ENCODE assay signal across 2 cellular contexts in the genomic region with DNA sequence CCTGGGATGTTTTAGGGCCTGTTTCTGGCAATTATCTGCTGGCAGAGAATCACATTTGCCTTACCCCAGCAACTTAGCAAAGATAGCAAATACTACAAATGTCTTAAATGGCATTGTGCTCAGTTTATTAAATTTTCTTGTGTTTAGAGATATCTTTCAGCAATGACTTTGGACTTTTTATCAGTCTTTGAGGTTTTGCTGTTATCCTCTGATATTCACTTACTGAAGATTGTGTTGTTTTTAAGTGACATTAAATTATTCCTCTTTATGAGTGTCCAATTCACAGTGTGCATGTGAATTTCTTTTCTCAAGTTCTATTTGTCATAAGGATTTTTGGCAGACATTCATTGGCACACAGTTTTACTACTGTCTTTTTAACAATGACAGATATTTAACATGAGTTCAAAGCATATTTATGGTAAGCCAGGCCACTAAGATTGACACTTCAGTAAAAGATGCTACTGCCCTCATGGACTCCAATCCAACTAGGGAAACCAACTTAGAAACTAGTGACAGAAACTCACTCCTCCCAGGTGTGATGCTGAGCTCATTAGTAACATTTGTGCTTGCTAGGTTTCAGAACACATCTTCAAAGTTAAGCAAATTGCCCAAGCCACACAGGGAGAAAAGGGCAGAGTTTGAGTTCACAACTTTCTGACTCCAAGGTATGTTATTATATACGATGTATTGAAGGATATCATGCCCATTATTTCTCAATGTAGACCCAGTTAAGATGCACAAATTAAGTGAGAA.
A peak's percentile ranks its signal among the peaks of the same experiment; 100 is the strongest.
TF ChIP-seq lines count a peak whose summit lies in the region.

No MANE protein-coding gene starts in this region.

TF ChIP-seq in SK-N-SH treated with all-trans-retinoic acid at 6 μM for 48 hours, 23 proteins besides CTCF, POLR2A, EP300 and RAD21 (continued from another document):
- TF ChIP-seq ZNF8 (CRISPR knock-in tag; IDR thresholded peaks at IDR 0.05) = no peak
- peak; percentile 94 for TF ChIP-seq ISL1 (CRISPR knock-in tag; IDR thresholded peaks at IDR 0.05)
- TF ChIP-seq, protein P1, sequence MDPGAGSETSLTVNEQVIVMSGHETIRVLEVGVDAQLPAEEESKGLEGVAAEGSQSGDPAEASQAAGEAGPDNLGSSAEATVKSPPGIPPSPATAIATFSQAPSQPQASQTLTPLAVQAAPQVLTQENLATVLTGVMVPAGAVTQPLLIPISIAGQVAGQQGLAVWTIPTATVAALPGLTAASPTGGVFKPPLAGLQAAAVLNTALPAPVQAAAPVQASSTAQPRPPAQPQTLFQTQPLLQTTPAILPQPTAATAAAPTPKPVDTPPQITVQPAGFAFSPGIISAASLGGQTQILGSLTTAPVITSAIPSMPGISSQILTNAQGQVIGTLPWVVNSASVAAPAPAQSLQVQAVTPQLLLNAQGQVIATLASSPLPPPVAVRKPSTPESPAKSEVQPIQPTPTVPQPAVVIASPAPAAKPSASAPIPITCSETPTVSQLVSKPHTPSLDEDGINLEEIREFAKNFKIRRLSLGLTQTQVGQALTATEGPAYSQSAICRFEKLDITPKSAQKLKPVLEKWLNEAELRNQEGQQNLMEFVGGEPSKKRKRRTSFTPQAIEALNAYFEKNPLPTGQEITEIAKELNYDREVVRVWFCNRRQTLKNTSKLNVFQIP (CRISPR knock-in tag; IDR thresholded peaks at IDR 0.05; ENCODE audit: borderline replicate concordance, low read depth) = no peak
- no peak for TF ChIP-seq OSR1 (CRISPR knock-in tag; IDR thresholded peaks at IDR 0.05)
- TF ChIP-seq RARB (CRISPR knock-in tag; IDR thresholded peaks at IDR 0.05) = no peak
- no peak for TF ChIP-seq ESRRG (CRISPR knock-in tag; IDR thresholded peaks at IDR 0.05)
- TF ChIP-seq BACH2 (CRISPR knock-in tag; IDR thresholded peaks at IDR 0.05; ENCODE audit: borderline replicate concordance) = no peak

TF ChIP-seq in SK-N-SH, 30 proteins besides CTCF, POLR2A, EP300 and RAD21:
- TF ChIP-seq, protein P2, sequence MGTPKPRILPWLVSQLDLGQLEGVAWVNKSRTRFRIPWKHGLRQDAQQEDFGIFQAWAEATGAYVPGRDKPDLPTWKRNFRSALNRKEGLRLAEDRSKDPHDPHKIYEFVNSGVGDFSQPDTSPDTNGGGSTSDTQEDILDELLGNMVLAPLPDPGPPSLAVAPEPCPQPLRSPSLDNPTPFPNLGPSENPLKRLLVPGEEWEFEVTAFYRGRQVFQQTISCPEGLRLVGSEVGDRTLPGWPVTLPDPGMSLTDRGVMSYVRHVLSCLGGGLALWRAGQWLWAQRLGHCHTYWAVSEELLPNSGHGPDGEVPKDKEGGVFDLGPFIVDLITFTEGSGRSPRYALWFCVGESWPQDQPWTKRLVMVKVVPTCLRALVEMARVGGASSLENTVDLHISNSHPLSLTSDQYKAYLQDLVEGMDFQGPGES (IDR thresholded peaks at IDR 0.05; ENCODE audit: low read depth, low read length) = no peak
- TF ChIP-seq, protein P3, sequence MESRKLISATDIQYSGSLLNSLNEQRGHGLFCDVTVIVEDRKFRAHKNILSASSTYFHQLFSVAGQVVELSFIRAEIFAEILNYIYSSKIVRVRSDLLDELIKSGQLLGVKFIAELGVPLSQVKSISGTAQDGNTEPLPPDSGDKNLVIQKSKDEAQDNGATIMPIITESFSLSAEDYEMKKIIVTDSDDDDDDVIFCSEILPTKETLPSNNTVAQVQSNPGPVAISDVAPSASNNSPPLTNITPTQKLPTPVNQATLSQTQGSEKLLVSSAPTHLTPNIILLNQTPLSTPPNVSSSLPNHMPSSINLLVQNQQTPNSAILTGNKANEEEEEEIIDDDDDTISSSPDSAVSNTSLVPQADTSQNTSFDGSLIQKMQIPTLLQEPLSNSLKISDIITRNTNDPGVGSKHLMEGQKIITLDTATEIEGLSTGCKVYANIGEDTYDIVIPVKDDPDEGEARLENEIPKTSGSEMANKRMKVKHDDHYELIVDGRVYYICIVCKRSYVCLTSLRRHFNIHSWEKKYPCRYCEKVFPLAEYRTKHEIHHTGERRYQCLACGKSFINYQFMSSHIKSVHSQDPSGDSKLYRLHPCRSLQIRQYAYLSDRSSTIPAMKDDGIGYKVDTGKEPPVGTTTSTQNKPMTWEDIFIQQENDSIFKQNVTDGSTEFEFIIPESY (IDR thresholded peaks at IDR 0.05; ENCODE audit: borderline replicate concordance, low read depth) = no peak
- no peak for TF ChIP-seq FOXJ3 (CRISPR knock-in tag; IDR thresholded peaks at IDR 0.05)
- TF ChIP-seq, protein P4, sequence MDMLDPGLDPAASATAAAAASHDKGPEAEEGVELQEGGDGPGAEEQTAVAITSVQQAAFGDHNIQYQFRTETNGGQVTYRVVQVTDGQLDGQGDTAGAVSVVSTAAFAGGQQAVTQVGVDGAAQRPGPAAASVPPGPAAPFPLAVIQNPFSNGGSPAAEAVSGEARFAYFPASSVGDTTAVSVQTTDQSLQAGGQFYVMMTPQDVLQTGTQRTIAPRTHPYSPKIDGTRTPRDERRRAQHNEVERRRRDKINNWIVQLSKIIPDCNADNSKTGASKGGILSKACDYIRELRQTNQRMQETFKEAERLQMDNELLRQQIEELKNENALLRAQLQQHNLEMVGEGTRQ (IDR thresholded peaks at IDR 0.05; ENCODE audit: borderline replicate concordance, low read depth, low read length) = no peak
- no peak for TF ChIP-seq TAF1 (IDR thresholded peaks at IDR 0.05; ENCODE audit: borderline replicate concordance, low read depth, low read length)
- TF ChIP-seq, protein P5, sequence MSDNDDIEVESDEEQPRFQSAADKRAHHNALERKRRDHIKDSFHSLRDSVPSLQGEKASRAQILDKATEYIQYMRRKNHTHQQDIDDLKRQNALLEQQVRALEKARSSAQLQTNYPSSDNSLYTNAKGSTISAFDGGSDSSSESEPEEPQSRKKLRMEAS (IDR thresholded peaks at IDR 0.05; ENCODE audit: low read depth) = no peak
- no peak for TF ChIP-seq NFIC (IDR thresholded peaks at IDR 0.05; ENCODE audit: borderline replicate concordance)
- TF ChIP-seq ELF1 (IDR thresholded peaks at IDR 0.05) = no peak
- TF ChIP-seq, protein P6, sequence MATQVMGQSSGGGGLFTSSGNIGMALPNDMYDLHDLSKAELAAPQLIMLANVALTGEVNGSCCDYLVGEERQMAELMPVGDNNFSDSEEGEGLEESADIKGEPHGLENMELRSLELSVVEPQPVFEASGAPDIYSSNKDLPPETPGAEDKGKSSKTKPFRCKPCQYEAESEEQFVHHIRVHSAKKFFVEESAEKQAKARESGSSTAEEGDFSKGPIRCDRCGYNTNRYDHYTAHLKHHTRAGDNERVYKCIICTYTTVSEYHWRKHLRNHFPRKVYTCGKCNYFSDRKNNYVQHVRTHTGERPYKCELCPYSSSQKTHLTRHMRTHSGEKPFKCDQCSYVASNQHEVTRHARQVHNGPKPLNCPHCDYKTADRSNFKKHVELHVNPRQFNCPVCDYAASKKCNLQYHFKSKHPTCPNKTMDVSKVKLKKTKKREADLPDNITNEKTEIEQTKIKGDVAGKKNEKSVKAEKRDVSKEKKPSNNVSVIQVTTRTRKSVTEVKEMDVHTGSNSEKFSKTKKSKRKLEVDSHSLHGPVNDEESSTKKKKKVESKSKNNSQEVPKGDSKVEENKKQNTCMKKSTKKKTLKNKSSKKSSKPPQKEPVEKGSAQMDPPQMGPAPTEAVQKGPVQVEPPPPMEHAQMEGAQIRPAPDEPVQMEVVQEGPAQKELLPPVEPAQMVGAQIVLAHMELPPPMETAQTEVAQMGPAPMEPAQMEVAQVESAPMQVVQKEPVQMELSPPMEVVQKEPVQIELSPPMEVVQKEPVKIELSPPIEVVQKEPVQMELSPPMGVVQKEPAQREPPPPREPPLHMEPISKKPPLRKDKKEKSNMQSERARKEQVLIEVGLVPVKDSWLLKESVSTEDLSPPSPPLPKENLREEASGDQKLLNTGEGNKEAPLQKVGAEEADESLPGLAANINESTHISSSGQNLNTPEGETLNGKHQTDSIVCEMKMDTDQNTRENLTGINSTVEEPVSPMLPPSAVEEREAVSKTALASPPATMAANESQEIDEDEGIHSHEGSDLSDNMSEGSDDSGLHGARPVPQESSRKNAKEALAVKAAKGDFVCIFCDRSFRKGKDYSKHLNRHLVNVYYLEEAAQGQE (IDR thresholded peaks at IDR 0.05; ENCODE audit: low read depth, low read length) = no peak
- no peak for TF ChIP-seq FOXM1 (IDR thresholded peaks at IDR 0.05; ENCODE audit: low read depth)
- no peak for TF ChIP-seq EZH2phosphoT487 (IDR thresholded peaks at IDR 0.05; ENCODE audit: borderline replicate concordance, low read depth)
- no peak for TF ChIP-seq MEF2A (IDR thresholded peaks at IDR 0.05; ENCODE audit: borderline replicate concordance, low read depth)
- no peak for TF ChIP-seq YY1 (IDR thresholded peaks at IDR 0.05; ENCODE audit: low read depth)
